12 cellular contexts compared by ENCODE assay signal in the genomic region with DNA sequence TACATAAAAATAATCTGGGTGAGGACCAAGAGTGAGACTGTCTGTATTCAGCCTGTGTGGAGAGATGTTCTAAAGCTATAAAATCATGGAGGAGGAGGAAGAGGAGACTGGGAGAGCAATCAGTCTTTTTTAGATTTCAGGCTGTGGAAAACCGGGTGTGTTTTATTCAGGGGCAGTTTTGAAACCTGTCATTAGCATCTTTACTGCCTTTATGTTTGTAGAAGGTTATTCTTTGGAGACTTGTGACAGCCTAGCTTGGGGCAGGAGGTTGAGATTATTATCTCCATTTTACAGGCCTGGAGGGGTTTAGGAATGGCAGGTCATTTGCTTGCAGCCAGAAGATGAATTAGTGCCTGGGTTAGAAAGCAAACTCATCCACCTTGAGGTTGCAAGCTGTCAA. TPM values are rescaled to one million over a fixed set of nuclear protein-coding genes. Genes with fewer than 3 reads are reported as not detected.
DNase-seq lines count a peak whose midpoint lies in the region; FAIRE-seq and TF ChIP-seq lines count a peak whose summit lies in the region.
"Had no signal": no experiment of that assay in that cellular context is flagged by ENCODE, and none has a peak within 500 bp of the region (broad histone marks: within the 10 kb centered on the region; RNA-seq: fewer than 3 reads in every experiment).

No MANE protein-coding gene starts in this region.

- H3K4me3 ChIP-seq in keratinocyte (ENCODE audit: control insufficient read depth in 2 of 3, extremely low read depth in 1 of 3, insufficient read depth in 2 of 3, low read depth in 1 of 3, low read length in 3 of 3), result no peak overlapping the region
- peak overlapping the region in 3 of 5 donors; percentile 10 to 77 (median 70) for H3K4me3 ChIP-seq in subcutaneous abdominal adipose tissue (ENCODE audit: low read depth in 1 of 5, low read length in 5 of 5)

- H3K4me3 Mint-ChIP-seq in activated naive CD8-positive, alpha-beta T cell, result no peak overlapping the region
- no peak overlapping the region for H3K4me3 Mint-ChIP-seq in activated naive CD8-positive, alpha-beta T cell treated with anti-CD3 and anti-CD28 coated beads for 36 hours

- H3K27ac ChIP-seq in keratinocyte (ENCODE audit: control insufficient read depth, insufficient read depth, low read length), result no peak overlapping the region
- no peak overlapping the region for H3K27ac ChIP-seq in subcutaneous abdominal adipose tissue (ENCODE audit: low read depth, low read length)

- H3K36me3 ChIP-seq in keratinocyte (ENCODE audit: control insufficient read depth in 2 of 2, extremely low read depth in 1 of 2, insufficient read depth in 2 of 2, low read length in 2 of 2), result no peaks in the 10 kb centered on the region
- H3K36me3 ChIP-seq in subcutaneous abdominal adipose tissue (ENCODE audit: control insufficient read depth in 5 of 5, insufficient read depth in 5 of 5, low read length in 5 of 5), result no peaks in the 10 kb centered on the region

- H2AFZ ChIP-seq in keratinocyte (ENCODE audit: control insufficient read depth, low read length), result no peak overlapping the region

- H3K4me1 Mint-ChIP-seq in activated naive CD8-positive, alpha-beta T cell (ENCODE audit: low read depth), result peaks cover 38% of the 10 kb centered on the region
- peaks cover 30% of the 10 kb centered on the region for H3K4me1 Mint-ChIP-seq in activated naive CD8-positive, alpha-beta T cell treated with anti-CD3 and anti-CD28 coated beads for 36 hours

- H3K27me3 ChIP-seq in keratinocyte (ENCODE audit: control insufficient read depth, extremely low read depth, insufficient read depth, low read length) (no peaks in the 10 kb centered on the region), subcutaneous abdominal adipose tissue (ENCODE audit: control insufficient read depth in 5 of 5, insufficient read depth in 4 of 5, low read length in 5 of 5) (peaks cover 0 to 12% (median 0%) of the 10 kb centered on the region in 5 donors)

- FAIRE-seq in keratinocyte (lab: Jason Lieb, UNC), result no peak
- FAIRE-seq: islet of Langerhans, RCC 7860 had no signal

- no peaks in the 10 kb centered on the region for H3K27me3 Mint-ChIP-seq in activated naive CD8-positive, alpha-beta T cell
- no peaks in the 10 kb centered on the region for H3K27me3 Mint-ChIP-seq in activated naive CD8-positive, alpha-beta T cell treated with anti-CD3 and anti-CD28 coated beads for 36 hours
- H3K27me3 Mint-ChIP-seq: activated naive CD4-positive, alpha-beta T cell treated with anti-CD3 and anti-CD28 coated beads, Interleukin-2, amount 50 U/mL, for 24 hours had no signal

- no peaks in the 10 kb centered on the region for H3K9me1 ChIP-seq in keratinocyte (ENCODE audit: control insufficient read depth, extremely low read depth, insufficient read depth, low read length)

- TF ChIP-seq CTCF in keratinocyte (optimal IDR thresholded peaks at IDR 0.05 in 1 of 3, IDR thresholded peaks at IDR 0.05 in 1 of 3, conservative IDR thresholded peaks at IDR 0.05 in 1 of 3; ENCODE audit: extremely low read depth in 1 of 3, insufficient read depth in 2 of 3, low read length in 3 of 3), result no peak

- H3K9ac ChIP-seq in keratinocyte (ENCODE audit: control insufficient read depth, extremely low read depth, insufficient read depth, low read length) (no peak overlapping the region), subcutaneous abdominal adipose tissue (ENCODE audit: low read length in 5 of 5) (no peak overlapping the region)

- no peaks in the 10 kb centered on the region for H4K20me1 ChIP-seq in keratinocyte (ENCODE audit: control insufficient read depth, extremely low read depth, insufficient read depth, low read length)

- H3K9me3 ChIP-seq in keratinocyte (ENCODE audit: control insufficient read depth, low read depth, low read length), result no peaks in the 10 kb centered on the region
- H3K9me3 ChIP-seq in subcutaneous abdominal adipose tissue (ENCODE audit: control insufficient read depth in 5 of 5, low read length in 5 of 5), result no peaks in the 10 kb centered on the region

- dilution Hi-C loops in keratinocyte (cut with MboI; ENCODE audit: extremely low pct_ligation_motif_present, low sequenced_read_pairs), result no loop called here

- no peaks in the 10 kb centered on the region for H3K36me3 Mint-ChIP-seq in activated naive CD8-positive, alpha-beta T cell
- H3K36me3 Mint-ChIP-seq in activated naive CD8-positive, alpha-beta T cell treated with anti-CD3 and anti-CD28 coated beads for 36 hours, result peaks cover 10% of the 10 kb centered on the region

- peak overlapping the region; percentile 62 for H3K4me2 ChIP-seq in keratinocyte (ENCODE audit: control insufficient read depth, extremely low read depth, insufficient read depth, low read depth, low read length)

- H3K27ac Mint-ChIP-seq in activated naive CD8-positive, alpha-beta T cell, result peak overlapping the region; percentile 54
- H3K27ac Mint-ChIP-seq in activated naive CD8-positive, alpha-beta T cell treated with anti-CD3 and anti-CD28 coated beads for 36 hours, result no peak overlapping the region

- H3K9me3 Mint-ChIP-seq in activated naive CD8-positive, alpha-beta T cell (ENCODE audit: low read depth), result no peaks in the 10 kb centered on the region
- H3K9me3 Mint-ChIP-seq in activated naive CD8-positive, alpha-beta T cell treated with anti-CD3 and anti-CD28 coated beads for 36 hours, result no peaks in the 10 kb centered on the region
- H3K9me3 Mint-ChIP-seq: activated naive CD4-positive, alpha-beta T cell treated with anti-CD3 and anti-CD28 coated beads, Interleukin-2, amount 50 U/mL, for 24 hours had no signal

- H3K4me1 ChIP-seq in keratinocyte (ENCODE audit: control insufficient read depth, extremely low read depth, insufficient read depth, low read length), result peaks cover 23% of the 10 kb centered on the region
- H3K4me1 ChIP-seq in subcutaneous abdominal adipose tissue (ENCODE audit: control insufficient read depth in 5 of 5, insufficient read depth in 5 of 5, low read length in 5 of 5), result peaks cover 0 to 47% (median 45%) of the 10 kb centered on the region in 5 donors

- no peak for DNase-seq in activated naive CD8-positive, alpha-beta T cell treated with anti-CD3 and anti-CD28 coated beads for 36 hours
- DNase-seq in NCI-H526 treated with DMSO at 0.1 percent for 48 hours (lab: John Stamatoyannopoulos, UW) (peak; percentile 62), keratinocyte (ENCODE audit: low read depth, low spot score) (no peak), COLO668 (lab: John Stamatoyannopoulos, UW; ENCODE audit: unreplicated experiment) (no peak)
- DNase-seq in stimulated activated CD4-positive, alpha-beta T cell treated with anti-CD3 and anti-CD28 coated beads, Interleukin-12 subunit alpha, Interleukin-12 subunit beta, amount 100 ng/mL, for 4 hours, result no peak
- DNase-seq in activated CD4-positive, alpha-beta T cell treated with anti-CD3 and anti-CD28 coated beads, Interleukin-2, amount 50 U/mL, for 4 hours, result no peak
- DNase-seq: GOT3 had no signal

- H3K79me2 ChIP-seq in keratinocyte (ENCODE audit: control insufficient read depth, insufficient read depth, low read length), result no peaks in the 10 kb centered on the region

RNA-seq across cellular contexts. Expression of a gene that starts 2.1 kb away (rescaled TPM):
- 10 to 100 TPM in 1 of 2 experiments, 1 to 10 TPM in 1; 9.1 to 11.0 TPM for total RNA-seq in activated naive CD8-positive, alpha-beta T cell treated with anti-CD3 and anti-CD28 coated beads for 36 hours
- polyA plus RNA-seq in keratinocyte, result 15.1 to 21.7 TPM (median 15.3 TPM) in 3 replicates
- 3.3 TPM for polyA plus RNA-seq in keratinocyte (2011; ENCODE audit: low read depth)
- 15.8 and 17.1 TPM in 2 replicates for polyA plus RNA-seq in keratinocyte (2011; cell fraction: cytosol; rRNA removed)
- 27.3 and 28.8 TPM in 2 replicates for polyA plus RNA-seq in keratinocyte (2011; cell fraction: nucleus; rRNA removed)
- 11.7 and 17.9 TPM in 2 replicates for polyA plus RNA-seq in keratinocyte (2012; ENCODE audit: low replicate concordance)
- 30.2 to 34.8 TPM (median 32.6 TPM) in 3 replicates for polyA minus RNA-seq in keratinocyte
- 21.9 TPM for polyA minus RNA-seq in keratinocyte (2011; cell fraction: cytosol; rRNA and poly(A)+ RNA removed)
- 18.9 and 29.3 TPM in 2 replicates for polyA minus RNA-seq in keratinocyte (2011; cell fraction: nucleus; rRNA and poly(A)+ RNA removed)

Comparison
In these comparisons a context has a peak if more than half of its experiments do, and no peak if none do; other contexts are left out.
1. H3K4me3 ChIP-seq: peak in subcutaneous abdominal adipose tissue (3 of 5); none in keratinocyte (0 of 3).